9 cellular contexts compared by ENCODE assay signal in genomic region chr12:101925352-101925751, GRCh38. TPM values are rescaled to one million over a fixed set of nuclear protein-coding genes. Genes with fewer than 3 reads are reported as not detected.
DNase-seq lines count a peak whose midpoint lies in the region; ATAC-seq and TF ChIP-seq lines count a peak whose summit lies in the region.
"Had no signal": no experiment of that assay in that cellular context is flagged by ENCODE, and none has a peak within 500 bp of the region (broad histone marks: within the 10 kb centered on the region; RNA-seq: fewer than 3 reads in every experiment).

No MANE protein-coding gene starts in this region.

- DNase-seq in HFFc6, result peak; percentile 98
- DNase-seq in adipocyte (ENCODE audit: low read depth), result peak; percentile 97
- peak; percentile 89 for DNase-seq in hepatic stellate cell (ENCODE audit: low spot score)
- DNase-seq in thyroid gland, result peak; percentile 16 to 19
- no peak for DNase-seq in DMS153 (lab: John Stamatoyannopoulos, UW)
- no peak for DNase-seq in type B pancreatic cell (ENCODE audit: extremely low spot score, unreplicated experiment)
- DNase-seq in HT-29 (ENCODE audit: low spot score), result no peak

- no peak for ATAC-seq in GM21526 (IDR thresholded peaks at IDR 0.05; ENCODE audit: low FRiP score, unreplicated experiment)

- 71 to 93% methylated on average over 3 of the region's 3 CpGs for WGBS in thyroid gland, 2 donors

- H3K9me3 Mint-ChIP-seq in HFFc6 (peaks cover 8% of the 10 kb centered on the region; the same call in 1 of the 2 replicates), type B pancreatic cell (no peaks in the 10 kb centered on the region)

- peaks cover 49% of the 10 kb centered on the region for H3K4me1 Mint-ChIP-seq in HFFc6 (ENCODE audit: low read depth)
- no peaks in the 10 kb centered on the region for H3K4me1 Mint-ChIP-seq in type B pancreatic cell (ENCODE audit: unreplicated experiment)

- H3K27me3 Mint-ChIP-seq in HFFc6 (ENCODE audit: insufficient read depth), result peaks cover 12% of the 10 kb centered on the region
- H3K27me3 Mint-ChIP-seq in type B pancreatic cell, result peaks cover 3% of the 10 kb centered on the region
- H3K27me3 Mint-ChIP-seq: activated naive CD8-positive, alpha-beta T cell had no signal

- H3K4me1 ChIP-seq in adipocyte (ENCODE audit: control insufficient read depth, insufficient read depth, low read length) (peaks cover 41% of the 10 kb centered on the region), thyroid gland (no peaks in the 10 kb centered on the region)

- H3K9me3 ChIP-seq in adipocyte (ENCODE audit: control insufficient read depth, low read length) (no peaks in the 10 kb centered on the region), thyroid gland (no peaks in the 10 kb centered on the region)

- no peak overlapping the region for H3K4me3 ChIP-seq in adipocyte (ENCODE audit: low read length)
- no peak overlapping the region for H3K4me3 ChIP-seq in thyroid gland (replicated peaks in 1 of 3)

- H3K27ac Mint-ChIP-seq in HFFc6, result peak overlapping the region; percentile 93
- H3K27ac Mint-ChIP-seq in type B pancreatic cell, result no peak overlapping the region
- H3K27ac Mint-ChIP-seq: activated naive CD8-positive, alpha-beta T cell had no signal

- TF ChIP-seq CTCF in HFFc6 (IDR thresholded peaks at IDR 0.05) (no peak), thyroid gland (IDR thresholded peaks at IDR 0.05) (no peak), type B pancreatic cell (conservative IDR thresholded peaks at IDR 0.05) (no peak)

- TF ChIP-seq POLR2A in thyroid gland (IDR thresholded peaks at IDR 0.05), result no peak

- intact Hi-C loops in thyroid gland (cut with DNase I), result no loop called here

- H3K36me3 ChIP-seq in adipocyte (ENCODE audit: control insufficient read depth, insufficient read depth, low read length, severe bottlenecking) (no peaks in the 10 kb centered on the region), thyroid gland (no peaks in the 10 kb centered on the region)

- peak overlapping the region; percentile 69 for H3K4me3 Mint-ChIP-seq in HFFc6
- H3K4me3 Mint-ChIP-seq in type B pancreatic cell, result no peak overlapping the region
- H3K4me3 Mint-ChIP-seq: activated naive CD8-positive, alpha-beta T cell had no signal

- peak overlapping the region in 1 of 3 donors; percentile 49 for H3K27ac ChIP-seq in thyroid gland

- no peaks in the 10 kb centered on the region for H3K27me3 ChIP-seq in adipocyte (replicated peaks; ENCODE audit: control insufficient read depth, insufficient read depth, low read length)
- H3K27me3 ChIP-seq in thyroid gland, result no peaks in the 10 kb centered on the region

- H3K36me3 Mint-ChIP-seq in HFFc6 (ENCODE audit: low read depth), result peaks cover 28% of the 10 kb centered on the region
- H3K36me3 Mint-ChIP-seq in type B pancreatic cell, result peaks cover 4% of the 10 kb centered on the region

- H3K9ac ChIP-seq in adipocyte (ENCODE audit: low read length), result peak overlapping the region; percentile 59

RNA-seq across cellular contexts. Expression of gene DRAM1, which starts 48.0 kb away (rescaled TPM):
- 100 to 1,000 TPM; 109 to 136 (median 122) TPM for total RNA-seq in HFFc6 (2021; fragmentation: NEBNext Ultra II Directional; extraction: Animal tissue kit (Norgen Biotek cat#: 25700))
- total RNA-seq in thyroid gland, result 10 to 100 TPM in 3 of 4 donors, 1 to 10 TPM in 1; 7.8 to 31.0 (median 14.1) TPM
- total RNA-seq in type B pancreatic cell (ENCODE audit: low replicate concordance), result 12.5 and 20.6 TPM in 2 replicates
- total RNA-seq in HT-29 (2014; rRNA removed; shearing (Covaris generic)), result 1.1 and 1.4 TPM in 2 replicates

Comparison
In these comparisons a context has a peak if more than half of its experiments do, and no peak if none do; other contexts are left out.
1. DNase-seq: peak in HFFc6 (single experiment), adipocyte (single experiment), hepatic stellate cell (single experiment) and thyroid gland (2 of 2); none in DMS153 (single experiment), type B pancreatic cell (single experiment) and HT-29 (single experiment).